In genomic region chr6:139373928-139374356, GRCh38 we compare ENCODE assay signal across 8 cellular contexts. TPM values are rescaled to one million over a fixed set of nuclear protein-coding genes. Genes with fewer than 3 reads are reported as not detected.
A peak's percentile ranks its signal among the peaks of the same experiment; 100 is the strongest.
DNase-seq lines count a peak whose midpoint lies in the region; ATAC-seq and TF ChIP-seq lines count a peak whose summit lies in the region.

No MANE protein-coding gene starts in this region.

- in situ Hi-C loops in gastrocnemius medialis (cut with MboI; ENCODE audit: low sequenced_read_pairs in 4 of 4): loop anchor here in 3 of 4 donors (10.0 to 25.0 kb wide), 4 partner anchors 237 to 1063 kb away; partner anchors contain the start of gene HECA (in 1 of the 3)

- peak overlapping the region; percentile 97 for H3K4me3 Mint-ChIP-seq in activated CD4-positive, alpha-beta memory T cell treated with anti-CD3 and anti-CD28 coated beads for 36 hours

- H3K9me3 Mint-ChIP-seq in activated CD4-positive, alpha-beta memory T cell treated with anti-CD3 and anti-CD28 coated beads for 36 hours: no peaks in the 10 kb centered on the region

- CTCF ChIA-PET in activated CD4-positive, alpha-beta memory T cell treated with anti-CD3 and anti-CD28 coated beads for 36 hours (lab: Charles Lee): interaction anchor here (0.7 to 7.4 kb wide), 6 partner anchors 9 to 782 kb away, joined by 3 to 97 read pairs (median 7); no protein-coding TSS in a partner anchor

- H3K27ac Mint-ChIP-seq in activated CD4-positive, alpha-beta memory T cell treated with anti-CD3 and anti-CD28 coated beads for 36 hours: peak overlapping the region; percentile 98

- peaks cover 26% of the 10 kb centered on the region for H3K36me3 Mint-ChIP-seq in activated CD4-positive, alpha-beta memory T cell treated with anti-CD3 and anti-CD28 coated beads for 36 hours

- ATAC-seq in GM18511 (IDR thresholded peaks at IDR 0.05; ENCODE audit: unreplicated experiment) (peak; percentile 10), HG02970 (IDR thresholded peaks at IDR 0.05; ENCODE audit: low FRiP score, unreplicated experiment) (peak; percentile 4), left ventricle myocardium superior (peak; percentile 22), gastrocnemius medialis (peak in 1 of 2 donors; percentile 16)

- H3K4me1 Mint-ChIP-seq in activated CD4-positive, alpha-beta memory T cell treated with anti-CD3 and anti-CD28 coated beads for 36 hours (ENCODE audit: low read depth): peaks cover 42% of the 10 kb centered on the region

- peaks cover 0 to 16% of the 10 kb centered on the region in 2 donors for H3K36me3 ChIP-seq in gastrocnemius medialis

- POLR2A ChIA-PET in activated CD4-positive, alpha-beta memory T cell treated with anti-CD3 and anti-CD28 coated beads for 36 hours (lab: Charles Lee): interaction anchor here (0.8 to 3.8 kb wide), 22 partner anchors 10 to 601 kb away, joined by 3 to 21 read pairs (median 5); partner anchors contain the start of genes CCDC28A and TXLNB

- intact Hi-C loops in activated CD4-positive, alpha-beta memory T cell treated with anti-CD3 and anti-CD28 coated beads for 36 hours (cut with micrococcal nuclease): loop anchor here (1.0 to 5.0 kb wide), 10 partner anchors 82 to 1435 kb away; partner anchors contain the start of genes ABRACL and REPS1
- intact Hi-C loops in left ventricle myocardium superior (cut with micrococcal nuclease): loop anchor here (5.0 to 10.0 kb wide), 3 partner anchors 511 to 1073 kb away; no protein-coding TSS in a partner anchor
- intact Hi-C loops in gastrocnemius medialis (cut with DNase I; ENCODE audit: low total_unique reads): loop anchor here (2.0 to 10.0 kb wide), 7 partner anchors 82 to 618 kb away; partner anchors contain the start of gene TXLNB

- H3K27me3 ChIP-seq in gastrocnemius medialis: no peaks in the 10 kb centered on the region

- H3K9me3 ChIP-seq in gastrocnemius medialis: no peaks in the 10 kb centered on the region

- DNase-seq in activated CD4-positive, alpha-beta memory T cell treated with anti-CD3 and anti-CD28 coated beads for 36 hours: no peak
- DNase-seq in left ventricle myocardium superior (no peak), gastrocnemius medialis (no peak), occipital lobe (lab: John Stamatoyannopoulos, UW) (no peak), COR-L47 (lab: John Stamatoyannopoulos, UW) (no peak), AG08396 (ENCODE audit: low spot score) (no peak)

- no peak for TF ChIP-seq POLR2A in gastrocnemius medialis (IDR thresholded peaks at IDR 0.05)

- peak overlapping the region; percentile 85 to 97 (median 87) for H3K4me3 ChIP-seq in gastrocnemius medialis

- H3K27ac ChIP-seq in gastrocnemius medialis: peak overlapping the region; percentile 94 to 97 (median 96)

- peaks cover 36 to 38% of the 10 kb centered on the region in 2 donors for H3K4me1 ChIP-seq in gastrocnemius medialis

- no peaks in the 10 kb centered on the region for H3K27me3 Mint-ChIP-seq in activated CD4-positive, alpha-beta memory T cell treated with anti-CD3 and anti-CD28 coated beads for 36 hours

- TF ChIP-seq CTCF in gastrocnemius medialis (IDR thresholded peaks at IDR 0.05 in 4 of 5, conservative IDR thresholded peaks at IDR 0.05 in 1 of 5): no peak

RNA-seq across cellular contexts. Expression of gene CITED2, which starts 0.5 kb away (rescaled TPM):
- total RNA-seq in activated CD4-positive, alpha-beta memory T cell treated with anti-CD3 and anti-CD28 coated beads for 36 hours: 10 to 100 TPM; 50.1 to 52.1 TPM
- total RNA-seq in left ventricle myocardium superior (172 TPM), gastrocnemius medialis (100 to 1,000 TPM in 3 of 4 donors, 10 to 100 TPM in 1; 70.8 to 395 (median 345) TPM), occipital lobe (33.1 TPM)
